Comparison of ENCODE assay signal across 8 cellular contexts in genomic region chr16:87988596-87988995, GRCh38. TPM values are rescaled to one million over a fixed set of nuclear protein-coding genes. Genes with fewer than 3 reads are reported as not detected.
"Had no signal": no experiment of that assay in that cellular context is flagged by ENCODE, and none has a peak within 500 bp of the region (broad histone marks: within the 10 kb centered on the region; RNA-seq: fewer than 3 reads in every experiment).

No MANE protein-coding gene starts in this region.

RNA-seq across cellular contexts. Expression of gene CA5A, which starts 52.3 kb away (rescaled TPM):
- total RNA-seq: activated CD4-positive, alpha-beta T cell treated with anti-CD3 and anti-CD28 coated beads, Interleukin-2, amount 10 ng/mL, durations not matched to agents 24 days and 14 days; activated CD8-positive, alpha-beta T cell treated with anti-CD3 and anti-CD28 coated beads, Interleukin-2, amount 10 ng/mL, durations not matched to agents 7 days and 5 days; activated naive CD4-positive, alpha-beta T cell treated with anti-CD3 and anti-CD28 coated beads for 36 hours; activated naive CD4-positive, alpha-beta T cell treated with anti-CD3 and anti-CD28 coated beads, Interleukin-2, amount 50 U/mL, for 72 hours; cardiac muscle cell; M059J; OCI-LY7; Right ventricle myocardium inferior had no signal
- polyA plus RNA-seq: cardiac muscle cell had no signal
